In the genomic region with DNA sequence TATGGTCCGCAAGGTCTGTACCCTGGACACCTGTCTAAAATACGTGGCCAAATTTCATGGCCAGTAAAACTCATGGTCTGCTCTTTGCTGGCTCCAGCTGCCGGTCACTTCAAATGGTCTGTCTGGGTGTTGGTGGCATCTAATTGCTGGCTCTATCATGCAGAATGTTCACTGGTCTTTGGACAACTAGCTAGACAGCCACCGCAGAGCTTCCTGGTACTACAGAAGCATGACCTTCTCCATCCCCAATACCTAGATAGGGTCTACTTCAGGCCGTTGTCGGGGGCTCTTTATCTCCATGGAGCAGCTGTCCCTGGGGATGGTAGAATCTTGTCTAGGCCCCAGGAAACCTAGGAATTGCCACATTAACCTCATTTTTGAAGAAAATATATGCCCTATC, we compare ENCODE assay signal across 22 cellular contexts.
DNase-seq lines count a peak whose midpoint lies in the region; ATAC-seq and TF ChIP-seq lines count a peak whose summit lies in the region.
"Had no signal": no experiment of that assay in that cellular context is flagged by ENCODE, and none has a peak within 500 bp of the region (broad histone marks: within the 10 kb centered on the region; RNA-seq: fewer than 3 reads in every experiment).

No MANE protein-coding gene starts in this region.

- H3K27ac Mint-ChIP-seq in nephron: peak overlapping the region in 2 of 3 experiments; percentile 59 to 75
- no peak overlapping the region for H3K27ac Mint-ChIP-seq in activated CD8-positive, alpha-beta T cell treated with anti-CD3 and anti-CD28 coated beads, Interleukin-2, amount 10 ng/mL, durations not matched to agents 7 days and 5 days
- H3K27ac Mint-ChIP-seq: CD8-positive, alpha-beta memory T cell had no signal

- DNase-seq in esophagus muscularis mucosa (ENCODE audit: extremely low spot score): no peak
- DNase-seq in sigmoid colon: no peak
- DNase-seq in activated CD8-positive, alpha-beta T cell treated with anti-CD3 and anti-CD28 coated beads, Interleukin-2, amount 10 ng/mL, durations not matched to agents 7 days and 5 days: no peak
- no peak for DNase-seq in NCI-H2171 treated with DMSO at 0.1 percent for 48 hours (lab: John Stamatoyannopoulos, UW)
- DNase-seq: CD8-positive, alpha-beta memory T cell; DMS 273 treated with DMSO at 0.1 percent for 48 hours; DMS79 treated with DMSO at 0.1 percent for 48 hours; Karpas-422; NCI-H1092; NCI-H1417 treated with DMSO at 0.1 percent for 48 hours; NCI-H1694 treated with DMSO at 0.1 percent for 48 hours; NCI-H2081; NCI-H226; NCI-H510A; Right ventricle myocardium superior; RPMI8226 had no signal

- H3K4me3 Mint-ChIP-seq in nephron: no peak overlapping the region
- no peak overlapping the region for H3K4me3 Mint-ChIP-seq in activated CD8-positive, alpha-beta T cell treated with anti-CD3 and anti-CD28 coated beads, Interleukin-2, amount 10 ng/mL, durations not matched to agents 7 days and 5 days
- H3K4me3 Mint-ChIP-seq: CD8-positive, alpha-beta memory T cell had no signal

- TF ChIP-seq EP300 in esophagus muscularis mucosa (IDR thresholded peaks at IDR 0.05) (no peak), sigmoid colon (IDR thresholded peaks at IDR 0.05) (no peak)

- no peaks in the 10 kb centered on the region for H3K36me3 ChIP-seq in esophagus muscularis mucosa
- no peaks in the 10 kb centered on the region for H3K36me3 ChIP-seq in sigmoid colon
- H3K36me3 ChIP-seq: SJSA1 had no signal

- CTCF ChIA-PET in activated CD8-positive, alpha-beta T cell treated with anti-CD3 and anti-CD28 coated beads, Interleukin-2, amount 10 ng/mL, durations not matched to agents 7 days and 5 days (lab: Charles Lee): interaction anchor here (6.6 to 7.5 kb wide), 2 partner anchors 421 to 439 kb away, joined by 57 to 69 read pairs; no protein-coding TSS in a partner anchor

- POLR2A ChIA-PET in activated CD8-positive, alpha-beta T cell treated with anti-CD3 and anti-CD28 coated beads, Interleukin-2, amount 10 ng/mL, durations not matched to agents 7 days and 5 days (lab: Charles Lee): no interaction called here

- H3K9me3 Mint-ChIP-seq in nephron: no peaks in the 10 kb centered on the region
- H3K9me3 Mint-ChIP-seq in activated CD8-positive, alpha-beta T cell treated with anti-CD3 and anti-CD28 coated beads, Interleukin-2, amount 10 ng/mL, durations not matched to agents 7 days and 5 days (ENCODE audit: insufficient read depth): no peaks in the 10 kb centered on the region
- H3K9me3 Mint-ChIP-seq: CD8-positive, alpha-beta memory T cell had no signal

- H3K27me3 ChIP-seq in esophagus muscularis mucosa (no peaks in the 10 kb centered on the region), sigmoid colon (no peaks in the 10 kb centered on the region)
- H3K27me3 ChIP-seq: SJSA1 had no signal

- H3K27me3 Mint-ChIP-seq in nephron (ENCODE audit: low read depth): peaks cover 12% of the 10 kb centered on the region
- peaks cover 3% of the 10 kb centered on the region for H3K27me3 Mint-ChIP-seq in activated CD8-positive, alpha-beta T cell treated with anti-CD3 and anti-CD28 coated beads, Interleukin-2, amount 10 ng/mL, durations not matched to agents 7 days and 5 days (ENCODE audit: low read depth)

- H3K9me3 ChIP-seq in esophagus muscularis mucosa: no peaks in the 10 kb centered on the region
- H3K9me3 ChIP-seq in sigmoid colon: no peaks in the 10 kb centered on the region
- H3K9me3 ChIP-seq: SJSA1 had no signal

- H3K27ac ChIP-seq in esophagus muscularis mucosa (replicated peaks in 1 of 4) (peak overlapping the region; percentile 40 to 80 (median 60)), sigmoid colon (peak overlapping the region; percentile 59 to 85 (median 72))
- H3K27ac ChIP-seq: C4-2B, SJSA1 had no signal

- TF ChIP-seq POLR2A in esophagus muscularis mucosa (IDR thresholded peaks at IDR 0.05; ENCODE audit: low read depth) (no peak), sigmoid colon (IDR thresholded peaks at IDR 0.05) (no peak)

- TF ChIP-seq CTCF in esophagus muscularis mucosa (IDR thresholded peaks at IDR 0.05) (no peak), nephron (IDR thresholded peaks at IDR 0.05; ENCODE audit: unreplicated experiment in 3 of 3) (no peak), sigmoid colon (IDR thresholded peaks at IDR 0.05) (no peak)

- H3K36me3 Mint-ChIP-seq in nephron (ENCODE audit: low read depth): no peaks in the 10 kb centered on the region
- no peaks in the 10 kb centered on the region for H3K36me3 Mint-ChIP-seq in activated CD8-positive, alpha-beta T cell treated with anti-CD3 and anti-CD28 coated beads, Interleukin-2, amount 10 ng/mL, durations not matched to agents 7 days and 5 days (ENCODE audit: low read depth)
- H3K36me3 Mint-ChIP-seq: CD8-positive, alpha-beta memory T cell had no signal

- ATAC-seq in activated CD8-positive, alpha-beta T cell treated with anti-CD3 and anti-CD28 coated beads, Interleukin-2, amount 10 ng/mL, durations not matched to agents 7 days and 5 days: no peak
- ATAC-seq in GM18858 (IDR thresholded peaks at IDR 0.05; ENCODE audit: unreplicated experiment): no peak
- no peak for ATAC-seq in HG03565 (IDR thresholded peaks at IDR 0.05; ENCODE audit: unreplicated experiment)
- ATAC-seq: HCT116 had no signal

- H3K4me1 ChIP-seq in esophagus muscularis mucosa (peaks cover 1 to 32% (median 23%) of the 10 kb centered on the region in 4 donors), sigmoid colon (peaks cover 0 to 33% (median 20%) of the 10 kb centered on the region in 4 donors)

- H3K4me3 ChIP-seq in esophagus muscularis mucosa: no peak overlapping the region
- H3K4me3 ChIP-seq in sigmoid colon: no peak overlapping the region
- H3K4me3 ChIP-seq: SJSA1 had no signal

- H3K4me1 Mint-ChIP-seq in nephron: peaks cover 25% of the 10 kb centered on the region
- peaks cover 7% of the 10 kb centered on the region for H3K4me1 Mint-ChIP-seq in activated CD8-positive, alpha-beta T cell treated with anti-CD3 and anti-CD28 coated beads, Interleukin-2, amount 10 ng/mL, durations not matched to agents 7 days and 5 days (ENCODE audit: low read depth)

- 95% methylated on average over 4 of the region's 6 CpGs for WGBS in esophagus muscularis mucosa
- 92 to 95% methylated on average over 6 of the region's 6 CpGs for WGBS in sigmoid colon, 2 donors

- intact Hi-C loops in esophagus muscularis mucosa (cut with DNase I): no loop called here
- intact Hi-C loops in sigmoid colon (cut with DNase I): loop anchor here (5.0 to 10.0 kb wide), 2 partner anchors 54 to 312 kb away; no protein-coding TSS in a partner anchor
